10 cellular contexts compared by ENCODE assay signal in genomic region chr20:48523191-48523757, GRCh38.
DNase-seq lines count a peak whose midpoint lies in the region; ATAC-seq, FAIRE-seq and TF ChIP-seq lines count a peak whose summit lies in the region.
"Had no signal": no experiment of that assay in that cellular context is flagged by ENCODE, and none has a peak within 500 bp of the region (broad histone marks: within the 10 kb centered on the region; RNA-seq: fewer than 3 reads in every experiment).

No MANE protein-coding gene starts in this region.

- peak; percentile 72 for DNase-seq in DND-41
- DNase-seq in HuH-7 (ENCODE audit: low spot score): peak; percentile 55
- DNase-seq in astrocyte (ENCODE audit: low read depth): peak; percentile 65
- peak; percentile 66 for DNase-seq in kidney tubule cell (ENCODE audit: low spot score)
- no peak for DNase-seq in WERI-Rb-1
- no peak for DNase-seq in posterior vena cava (ENCODE audit: low spot score)
- DNase-seq: cerebellar nuclear complex, spleen had no signal

- intact Hi-C loops in posterior vena cava (cut with DNase I): no loop called here

- H2AFZ ChIP-seq in DND-41 (ENCODE audit: low read depth, low read length): no peak overlapping the region
- H2AFZ ChIP-seq in astrocyte (ENCODE audit: low read depth, low read length): no peak overlapping the region

- no peak overlapping the region for H3K27ac Mint-ChIP-seq in astrocyte (ENCODE audit: unreplicated experiment)

- H3K27me3 Mint-ChIP-seq in astrocyte (ENCODE audit: low read depth, unreplicated experiment): peaks cover 19% of the 10 kb centered on the region

- no peaks in the 10 kb centered on the region for H3K4me1 Mint-ChIP-seq in astrocyte (ENCODE audit: low read depth, unreplicated experiment)

- H3K4me3 Mint-ChIP-seq in astrocyte (ENCODE audit: unreplicated experiment): no peak overlapping the region

- TF ChIP-seq CTCF in DND-41 (IDR thresholded peaks at IDR 0.05; ENCODE audit: borderline replicate concordance, extremely low read depth, low read length, poor library complexity, severe bottlenecking): no peak
- no peak for TF ChIP-seq CTCF in astrocyte (IDR thresholded peaks at IDR 0.05; ENCODE audit: insufficient read depth, low read depth, low read length)
- no peak for TF ChIP-seq CTCF in WERI-Rb-1 (IDR thresholded peaks at IDR 0.05; ENCODE audit: low read depth, low read length)

- no peak for FAIRE-seq in astrocyte (lab: Jason Lieb, UNC)

- H3K27ac ChIP-seq in DND-41 (ENCODE audit: low read length): no peak overlapping the region
- no peak overlapping the region for H3K27ac ChIP-seq in astrocyte (ENCODE audit: low read depth, low read length)
- no peak overlapping the region for H3K27ac ChIP-seq in WERI-Rb-1
- H3K27ac ChIP-seq: spleen had no signal

- H3K4me3 ChIP-seq in DND-41 (ENCODE audit: low read depth in 1 of 2, low read length in 2 of 2) (no peak overlapping the region), astrocyte (ENCODE audit: insufficient read depth, low read depth, low read length) (no peak overlapping the region), WERI-Rb-1 (ENCODE audit: low read depth, low read length) (no peak overlapping the region)
- H3K4me3 ChIP-seq: spleen had no signal

- ATAC-seq in DND-41 (ENCODE audit: insufficient read depth, low read depth) (peak; percentile 100), HG03175 (IDR thresholded peaks at IDR 0.05; ENCODE audit: unreplicated experiment) (no peak), HG02588 (IDR thresholded peaks at IDR 0.05; ENCODE audit: unreplicated experiment) (no peak)

- H4K20me1 ChIP-seq in DND-41 (ENCODE audit: insufficient read depth, low read length) (peaks cover 9% of the 10 kb centered on the region), astrocyte (ENCODE audit: insufficient read depth, low read length) (no peaks in the 10 kb centered on the region)

- no peaks in the 10 kb centered on the region for H3K36me3 ChIP-seq in DND-41 (ENCODE audit: insufficient read depth, low read length)
- no peaks in the 10 kb centered on the region for H3K36me3 ChIP-seq in astrocyte (ENCODE audit: insufficient read depth, low read length)
- no peaks in the 10 kb centered on the region for H3K36me3 ChIP-seq in WERI-Rb-1
- H3K36me3 ChIP-seq: spleen had no signal

- no peaks in the 10 kb centered on the region for H3K9me3 ChIP-seq in DND-41 (ENCODE audit: insufficient read depth, low read length, severe bottlenecking)
- no peaks in the 10 kb centered on the region for H3K9me3 ChIP-seq in astrocyte (ENCODE audit: insufficient read depth, low read depth, low read length)
- no peaks in the 10 kb centered on the region for H3K9me3 ChIP-seq in WERI-Rb-1 (ENCODE audit: severe bottlenecking)
- H3K9me3 ChIP-seq: spleen had no signal

- no peaks in the 10 kb centered on the region for H3K27me3 ChIP-seq in DND-41 (ENCODE audit: insufficient read depth, low read length, poor library complexity)
- H3K27me3 ChIP-seq in astrocyte (ENCODE audit: insufficient read depth, low read length): no peaks in the 10 kb centered on the region
- no peaks in the 10 kb centered on the region for H3K27me3 ChIP-seq in WERI-Rb-1 (ENCODE audit: insufficient read depth, low read depth, severe bottlenecking)

- no peaks in the 10 kb centered on the region for H3K9me3 Mint-ChIP-seq in astrocyte (ENCODE audit: unreplicated experiment)

- H3K4me2 ChIP-seq in DND-41 (ENCODE audit: insufficient read depth, low read length) (no peak overlapping the region), astrocyte (ENCODE audit: low read length) (no peak overlapping the region)

- H3K4me1 ChIP-seq in DND-41 (ENCODE audit: insufficient read depth, low read length): no peaks in the 10 kb centered on the region
- H3K4me1 ChIP-seq in astrocyte (ENCODE audit: insufficient read depth, low read length): no peaks in the 10 kb centered on the region
- H3K4me1 ChIP-seq: spleen had no signal

- H3K79me2 ChIP-seq in DND-41 (ENCODE audit: insufficient read depth, low read length): no peaks in the 10 kb centered on the region
- H3K79me2 ChIP-seq in astrocyte (ENCODE audit: insufficient read depth, low read length): no peaks in the 10 kb centered on the region

- H3K9ac ChIP-seq in DND-41 (ENCODE audit: low read depth, low read length) (no peak overlapping the region), astrocyte (ENCODE audit: low read length) (no peak overlapping the region)

- H3K36me3 Mint-ChIP-seq in astrocyte (ENCODE audit: low read depth, unreplicated experiment): no peaks in the 10 kb centered on the region

Comparison
In these comparisons a context has a peak if more than half of its experiments do, and no peak if none do; other contexts are left out.
1. DNase-seq: peak in DND-41 (single experiment), HuH-7 (single experiment), astrocyte (single experiment) and kidney tubule cell (single experiment); none in WERI-Rb-1 (single experiment) and posterior vena cava (single experiment).